In genomic region chr14:105335735-105336476, GRCh38 we compare ENCODE assay signal across 16 cellular contexts. TPM values are rescaled to one million over a fixed set of nuclear protein-coding genes. Genes with fewer than 3 reads are reported as not detected.
DNase-seq lines count a peak whose midpoint lies in the region; ATAC-seq and TF ChIP-seq lines count a peak whose summit lies in the region.
"Had no signal": no experiment of that assay in that cellular context is flagged by ENCODE, and none has a peak within 500 bp of the region (broad histone marks: within the 10 kb centered on the region; RNA-seq: fewer than 3 reads in every experiment).

No MANE protein-coding gene starts in this region.

- H3K9me3 ChIP-seq in BE2C = no peaks in the 10 kb centered on the region

- TF ChIP-seq CTCF in BE2C (IDR thresholded peaks at IDR 0.05; ENCODE audit: low read depth, low read length) = no peak

- ATAC-seq in left ventricle myocardium superior (peak; percentile 75), GM21717 (IDR thresholded peaks at IDR 0.05; ENCODE audit: unreplicated experiment) (no peak)
- ATAC-seq: activated T-helper 17 cell treated with anti-CD3 and anti-CD28 coated beads, Interleukin-2, amount 50 U/mL, for 72 hours; HCT116 had no signal

- DNase-seq in BE2C (peak; percentile 8), anterior cingulate cortex (lab: John Stamatoyannopoulos, UW) (peak in 31 of 58 donors; percentile 21 to 82 (median 56)), left ventricle myocardium superior (peak; percentile 88), nucleus accumbens (lab: John Stamatoyannopoulos, UW) (peak in 34 of 56 donors; percentile 28 to 83 (median 60)), COLO668 (lab: John Stamatoyannopoulos, UW; ENCODE audit: unreplicated experiment) (no peak), T-helper 9 cell (no peak)
- DNase-seq in activated CD4-positive, alpha-beta T cell treated with anti-CD3 and anti-CD28 coated beads, Interleukin-2, amount 50 U/mL, for 4 hours = no peak
- DNase-seq: activated CD4-positive, CD25-positive, alpha-beta regulatory T cell treated with anti-CD3 and anti-CD28 coated beads, Interleukin-2, amount 50 U/mL, for 72 hours; CD4-positive, alpha-beta T cell; effector CD8-positive, alpha-beta T cell; NCI-H1436; NCI-H345; SIG-M5 had no signal

- H3K27me3 ChIP-seq in BE2C = no peaks in the 10 kb centered on the region

- H3K36me3 ChIP-seq in BE2C = no peaks in the 10 kb centered on the region; the same call in 1 of the 2 replicates

- no peak overlapping the region for H3K4me3 ChIP-seq in BE2C (ENCODE audit: low read depth, low read length)

- H3K4me1 ChIP-seq in BE2C = no peaks in the 10 kb centered on the region

- intact Hi-C loops in left ventricle myocardium superior (cut with micrococcal nuclease) = no loop called here

RNA-seq across cellular contexts. Expression of gene PACS2, which starts 21.4 kb away (rescaled TPM):
- polyA plus RNA-seq in BE2C (2012; ENCODE audit: insufficient read depth, insufficient read length, low read depth) = 22.5 TPM
- 76.2 TPM for total RNA-seq in left ventricle myocardium superior

RNA-seq across cellular contexts. Expression of gene BRF1, which starts 35.1 kb away (rescaled TPM):
- polyA plus RNA-seq in BE2C (2012; ENCODE audit: insufficient read depth, insufficient read length, low read depth) = 43.4 TPM
- 20.3 TPM for total RNA-seq in left ventricle myocardium superior

Comparison
In these comparisons a context has a peak if more than half of its experiments do, and no peak if none do; other contexts are left out.
1. DNase-seq: peak in BE2C (single experiment), anterior cingulate cortex (31 of 58), left ventricle myocardium superior (single experiment) and nucleus accumbens (34 of 56); none in activated CD4-positive, alpha-beta T cell treated with anti-CD3 and anti-CD28 coated beads, Interleukin-2, amount 50 U/mL, for 4 hours (0 of 2), COLO668 (single experiment) and T-helper 9 cell (single experiment).